ENCODE assay signal across 26 cellular contexts in the genomic region with DNA sequence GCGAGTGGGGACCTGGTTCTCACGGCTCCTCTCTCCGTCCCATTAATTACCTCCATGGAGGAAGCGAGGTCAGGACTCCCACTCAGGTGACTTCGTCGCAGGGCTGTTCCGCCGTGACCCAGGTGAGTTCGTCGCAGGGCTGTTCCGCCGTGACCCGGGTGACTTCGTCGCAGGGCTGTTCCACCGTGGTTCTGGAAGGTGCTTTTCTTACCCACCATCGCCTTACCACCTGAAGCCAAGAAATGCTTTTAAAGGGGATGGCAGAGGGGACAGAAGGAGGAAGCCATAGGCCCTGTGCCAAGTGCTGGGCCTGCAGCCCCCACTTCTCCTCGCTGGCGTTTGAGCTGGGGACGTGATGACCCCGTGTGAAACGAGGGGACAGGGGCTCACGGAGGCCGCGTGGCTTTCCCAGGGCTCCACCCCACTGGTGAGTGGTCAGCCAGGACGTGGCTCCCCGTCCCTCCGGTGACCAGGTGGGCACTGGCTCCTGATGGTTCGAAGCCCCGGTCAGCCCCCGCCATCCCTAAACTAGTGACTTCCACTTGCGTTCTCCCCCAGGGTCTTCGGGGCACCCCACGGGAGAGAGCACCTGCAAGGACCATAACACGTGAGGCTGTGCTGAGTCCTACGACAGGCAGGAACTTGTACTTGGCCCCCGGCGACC.
"Had no signal": no experiment of that assay in that cellular context is flagged by ENCODE, and none has a peak within 500 bp of the region (broad histone marks: within the 10 kb centered on the region; RNA-seq: fewer than 3 reads in every experiment).

No MANE protein-coding gene starts in this region.

- H3K36me3 ChIP-seq: SJCRH30 had no signal

- H3K27ac ChIP-seq: SJCRH30, SK-N-MC had no signal

- H3K4me1 ChIP-seq: SJCRH30 had no signal

- H3K9me3 ChIP-seq: SJCRH30 had no signal

- ATAC-seq: activated CD4-positive, alpha-beta T cell treated with anti-CD3 and anti-CD28 coated beads for 36 hours; activated CD4-positive, CD25-positive, alpha-beta regulatory T cell treated with anti-CD3 and anti-CD28 coated beads, Interleukin-2, amount 50 U/mL, for 24 hours; activated CD8-positive, alpha-beta T cell treated with anti-CD3 and anti-CD28 coated beads, Interleukin-2, amount 10 ng/mL, durations not matched to agents 7 days and 5 days; Panc1; WTC11 had no signal

- H3K4me3 ChIP-seq: SJCRH30, SK-N-MC had no signal

- DNase-seq: activated CD4-positive, alpha-beta T cell treated with anti-CD3 and anti-CD28 coated beads for 36 hours; activated CD4-positive, alpha-beta T cell treated with anti-CD3 and anti-CD28 coated beads, Interleukin-2, amount 10 ng/mL, durations not matched to agents 7 days and 5 days; activated CD4-positive, alpha-beta T cell treated with anti-CD3 and anti-CD28 coated beads, Interleukin-2, amount 50 U/mL, for 48 hours; activated CD8-positive, alpha-beta T cell treated with anti-CD3 and anti-CD28 coated beads, Interleukin-2, amount 10 ng/mL, durations not matched to agents 7 days and 5 days; activated gamma-delta T cell; activated naive CD4-positive, alpha-beta T cell treated with Interleukin-2 at 50 U/mL for 16 hours; activated naive CD8-positive, alpha-beta T cell treated with anti-CD3 and anti-CD28 coated beads, Interleukin-2, amount 10 ng/mL, durations not matched to agents 7 days and 5 days; activated T-cell treated with anti-CD3 and anti-CD28 coated beads, Interleukin-2, amount 50 U/mL, for 24 hours; amygdala; caudate nucleus; Karpas-422; KBM-7; MM.1S; MV-4-11; NCI-H1092; NCI-H1436 treated with DMSO at 0.1 percent for 48 hours; NCI-H1694 treated with DMSO at 0.1 percent for 48 hours; NCI-H2029; NCI-H345; NCI-H524 treated with DMSO at 0.1 percent for 48 hours; SHP77; SJCRH30 had no signal
